ENCODE assay signal across 23 cellular contexts in genomic region chr3:86984271-86984670, GRCh38. TPM values are rescaled to one million over a fixed set of nuclear protein-coding genes. Genes with fewer than 3 reads are reported as not detected.
DNase-seq lines count a peak whose midpoint lies in the region; ATAC-seq and TF ChIP-seq lines count a peak whose summit lies in the region.
"Had no signal": no experiment of that assay in that cellular context is flagged by ENCODE, and none has a peak within 500 bp of the region (broad histone marks: within the 10 kb centered on the region; RNA-seq: fewer than 3 reads in every experiment).

No MANE protein-coding gene starts in this region.

- peak overlapping the region; percentile 98 for H3K9ac ChIP-seq in skeletal muscle satellite cell (ENCODE audit: low read depth, low read length)

- no peak overlapping the region for H2AFZ ChIP-seq in ACC112 (ENCODE audit: low read length, unreplicated experiment)

- no peaks in the 10 kb centered on the region for H3K36me3 ChIP-seq in ACC112 (ENCODE audit: insufficient read depth, low read length)
- H3K36me3 ChIP-seq in SJSA1: no peaks in the 10 kb centered on the region
- peaks cover 3% of the 10 kb centered on the region for H3K36me3 ChIP-seq in skeletal muscle satellite cell (ENCODE audit: insufficient read depth, low read length)
- H3K36me3 ChIP-seq: adrenal gland, ovary had no signal

- ATAC-seq in HG02981 (IDR thresholded peaks at IDR 0.05; ENCODE audit: unreplicated experiment): no peak
- no peak for ATAC-seq in HG03520 (IDR thresholded peaks at IDR 0.05; ENCODE audit: unreplicated experiment)
- ATAC-seq: effector memory CD8-positive, alpha-beta T cell; SK-N-SH treated with all-trans-retinoic acid at 6 μM for 48 hours had no signal

- no peak for TF ChIP-seq CTCF in fibroblast of pulmonary artery (IDR thresholded peaks at IDR 0.05; ENCODE audit: low read length, missing control alignments)

- H3K4me1 ChIP-seq in ACC112 (ENCODE audit: control insufficient read depth, insufficient read depth, low read length, unreplicated experiment) (peaks cover 64% of the 10 kb centered on the region), SJSA1 (replicated peaks) (peaks cover 66% of the 10 kb centered on the region), skeletal muscle satellite cell (ENCODE audit: control insufficient read depth, insufficient read depth, low read length) (peaks cover 83% of the 10 kb centered on the region)
- H3K4me1 ChIP-seq: adrenal gland had no signal

- H3K27ac ChIP-seq in ACC112 (ENCODE audit: low read depth, low read length): peak overlapping the region; percentile 86
- peak overlapping the region; percentile 75 for H3K27ac ChIP-seq in SJSA1

- H3K9me3 ChIP-seq in SJSA1 (replicated peaks): no peaks in the 10 kb centered on the region
- H3K9me3 ChIP-seq in skeletal muscle satellite cell (replicated peaks; ENCODE audit: low read length): no peaks in the 10 kb centered on the region
- H3K9me3 ChIP-seq: adrenal gland, ovary had no signal

- H3K4me2 ChIP-seq in skeletal muscle satellite cell (ENCODE audit: low read length): peak overlapping the region; percentile 77

- H3K27me3 ChIP-seq in ACC112 (ENCODE audit: insufficient read depth, low read length) (no peaks in the 10 kb centered on the region), SJSA1 (replicated peaks) (no peaks in the 10 kb centered on the region), skeletal muscle satellite cell (ENCODE audit: control insufficient read depth, insufficient read depth, low read length) (no peaks in the 10 kb centered on the region)
- H3K27me3 ChIP-seq: ovary had no signal

- DNase-seq in SJSA1 (ENCODE audit: low read depth in 1 of 2, low spot score in 2 of 2): peak in 1 of 2 experiments; percentile 50
- peak; percentile 60 for DNase-seq in fibroblast of pulmonary artery (ENCODE audit: low read depth)
- DNase-seq in superior temporal gyrus (ENCODE audit: extremely low spot score): no peak
- no peak for DNase-seq in NCI-H510A treated with DMSO at 0.1 percent for 48 hours (lab: John Stamatoyannopoulos, UW)
- DNase-seq: ACHN; adrenal gland; CD4-positive, CD25-positive, alpha-beta regulatory T cell; DMS53; effector memory CD8-positive, alpha-beta T cell; GOT3; MM.1S; NCI-H2029; NCI-H446 treated with DMSO at 0.1 percent for 48 hours; NK-92 treated with Interleukin-12 subunit alpha and Interleukin-12 subunit beta, amount 100 ng/mL, for 24 hours; ovary; stimulated activated CD4-positive, alpha-beta T cell treated with anti-CD3 and anti-CD28 coated beads, Interleukin-2, amount 100 ng/mL, for 48 hours; T1000 had no signal

- peaks cover 85% of the 10 kb centered on the region for H3K79me2 ChIP-seq in ACC112 (ENCODE audit: control insufficient read depth, insufficient read depth, low read length, unreplicated experiment)

- H3K4me3 ChIP-seq in ACC112 (ENCODE audit: low read depth, low read length) (peak overlapping the region; percentile 73), SJSA1 (no peak overlapping the region), fibroblast of pulmonary artery (replicated peaks; ENCODE audit: low read depth, low read length) (no peak overlapping the region), skeletal muscle satellite cell (ENCODE audit: low read length) (peak overlapping the region; percentile 60)
- H3K4me3 ChIP-seq: adrenal gland, ovary had no signal

RNA-seq across cellular contexts. Expression of gene VGLL3, which starts 6.7 kb away (rescaled TPM):
- 11.3 and 17.1 TPM in 2 replicates for total RNA-seq in SJSA1 (2014; rRNA removed; shearing (Covaris generic))
- total RNA-seq in skeletal muscle satellite cell (2012; rRNA removed): 59.0 and 59.3 TPM in 2 replicates
- total RNA-seq: activated T-helper 1 cell treated with anti-CD3 and anti-CD28 coated beads, Interleukin-12 subunit alpha, Interleukin-12 subunit beta, Interleukin-2, Interleukin-4 antibody, amounts not matched to agents 30 ng/mL and 10 ng/mL and 1 ng/mL, durations not matched to agents 14 hours and 24 hours and 36 hours had no signal

Comparison
In these comparisons a context has a peak if more than half of its experiments do, and no peak if none do; other contexts are left out.
1. H3K4me3 ChIP-seq: peak in ACC112 (single experiment) and skeletal muscle satellite cell (single experiment); none in SJSA1 (single experiment) and fibroblast of pulmonary artery (single experiment).